9 cellular contexts compared by ENCODE assay signal in the genomic region with DNA sequence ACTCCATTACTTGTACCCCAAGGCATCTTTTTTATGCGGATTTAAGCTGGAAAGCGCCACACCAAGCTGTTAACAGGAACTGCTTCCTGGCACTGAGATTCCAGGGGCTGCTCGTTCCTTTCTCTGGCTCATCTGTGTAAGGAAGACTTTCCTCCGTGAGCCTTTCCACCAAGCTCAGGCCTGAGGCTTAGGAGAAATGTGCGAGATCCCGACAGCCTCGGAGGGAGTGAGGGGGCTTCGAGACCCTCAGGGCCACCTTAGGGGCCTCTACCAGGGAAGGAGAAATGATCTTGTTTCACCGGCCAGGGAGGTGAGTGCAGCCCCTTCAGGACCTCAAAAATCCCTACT. TPM values are rescaled to one million over a fixed set of nuclear protein-coding genes. Genes with fewer than 3 reads are reported as not detected.
DNase-seq lines count a peak whose midpoint lies in the region; ATAC-seq and TF ChIP-seq lines count a peak whose summit lies in the region.
"Had no signal": no experiment of that assay in that cellular context is flagged by ENCODE, and none has a peak within 500 bp of the region (broad histone marks: within the 10 kb centered on the region; RNA-seq: fewer than 3 reads in every experiment).

No MANE protein-coding gene starts in this region.

- intact Hi-C loops in A673 (cut with micrococcal nuclease; ENCODE audit: unreplicated experiment), result loop anchor here (5.0 kb wide), 3 partner anchors 115 to 310 kb away; no protein-coding TSS in a partner anchor

- TF ChIP-seq CTCF in A673 (conservative IDR thresholded peaks at IDR 0.05; ENCODE audit: low read depth, low read length), result 0 out of 2 replicates have a peak, but pooled peaks have one; percentile 5
- no peak for TF ChIP-seq CTCF in choroid plexus epithelial cell (conservative IDR thresholded peaks at IDR 0.05; ENCODE audit: low read depth, low read length)

- H3K36me3 ChIP-seq in A673 (ENCODE audit: insufficient read depth, low read length, poor library complexity, severe bottlenecking), result no peaks in the 10 kb centered on the region

- peaks cover 0 to 8% (median 6%) of the 10 kb centered on the region in 9 donors for H3K9me3 Mint-ChIP-seq in naive thymus-derived CD8-positive, alpha-beta T cell

- peak overlapping the region; percentile 55 for H3K4me3 ChIP-seq in A673 (ENCODE audit: low read depth, low read length, poor library complexity, severe bottlenecking)
- peak overlapping the region; percentile 65 for H3K4me3 ChIP-seq in choroid plexus epithelial cell (ENCODE audit: low read depth, low read length)

- peak; percentile 4 for ATAC-seq in HG02798 (IDR thresholded peaks at IDR 0.05; ENCODE audit: poor library complexity, unreplicated experiment)
- no peak for ATAC-seq in naive thymus-derived CD8-positive, alpha-beta T cell

- POLR2A ChIA-PET in A673 (lab: Charles Lee; ENCODE audit: low non-redundant PET), result no interaction called here
- POLR2A ChIA-PET in naive thymus-derived CD8-positive, alpha-beta T cell (lab: Charles Lee), result interaction anchor here (0.6 kb wide), 1 partner anchor 74 kb away, joined by 5 read pairs; no protein-coding TSS in a partner anchor

- H3K4me1 Mint-ChIP-seq in naive thymus-derived CD8-positive, alpha-beta T cell, result peaks cover 0 to 8% (median 3%) of the 10 kb centered on the region in 4 donors

- H3K4me3 Mint-ChIP-seq in naive thymus-derived CD8-positive, alpha-beta T cell, result peak overlapping the region in 7 of 10 donors; percentile 38 to 65 (median 43)

- CTCF ChIA-PET in A673 (lab: Charles Lee), result no interaction called here

- peaks cover 9% of the 10 kb centered on the region for H3K9me3 ChIP-seq in A673 (ENCODE audit: low read depth, low read length, poor library complexity, severe bottlenecking)

- H3K27ac Mint-ChIP-seq in naive thymus-derived CD8-positive, alpha-beta T cell, result peak overlapping the region in 1 of 10 donors; percentile 43

- peaks cover 0 to 9% (median 3%) of the 10 kb centered on the region in 3 donors for H3K36me3 Mint-ChIP-seq in naive thymus-derived CD8-positive, alpha-beta T cell

- no peak for DNase-seq in A673 (ENCODE audit: low spot score)
- no peak for DNase-seq in choroid plexus epithelial cell (ENCODE audit: low read depth)
- no peak for DNase-seq in naive thymus-derived CD8-positive, alpha-beta T cell
- no peak for DNase-seq in DMS153 treated with DMSO at 0.1 percent for 48 hours (lab: John Stamatoyannopoulos, UW; ENCODE audit: unreplicated experiment)
- no peak for DNase-seq in NOMO-1 treated with DMSO at 0.1 percent for 48 hours (lab: John Stamatoyannopoulos, UW; ENCODE audit: unreplicated experiment)
- DNase-seq in activated naive CD4-positive, alpha-beta T cell (lab: John Stamatoyannopoulos, UW), result no peak
- DNase-seq in activated CD8-positive, alpha-beta memory T cell treated with anti-CD3 and anti-CD28 coated beads for 24 hours, result no peak

- H3K4me1 ChIP-seq in A673 (ENCODE audit: insufficient read depth, low read length, poor library complexity, severe bottlenecking), result no peaks in the 10 kb centered on the region

- no peak overlapping the region for H3K27ac ChIP-seq in A673 (ENCODE audit: low read depth, low read length, poor library complexity, severe bottlenecking)

- H3K27me3 Mint-ChIP-seq in naive thymus-derived CD8-positive, alpha-beta T cell, result peaks cover 14 to 45% (median 30%) of the 10 kb centered on the region in 5 donors

- BruUV-seq in A673 (replicated peaks; lab: Mats Ljungman, UMichigan), result no TSS peak

- H3K27me3 ChIP-seq in A673 (replicated peaks; ENCODE audit: insufficient read depth, low read depth, low read length, poor library complexity), result no peaks in the 10 kb centered on the region

RNA-seq across cellular contexts. Expression of gene B3GNT7, which starts 17.1 kb away (rescaled TPM):
- total RNA-seq in A673 (2021), result 0.09 TPM in 1 of 2 replicates, not detected in the other
- total RNA-seq in naive thymus-derived CD8-positive, alpha-beta T cell, result under 1 TPM; 0.55 to 0.68 TPM
- under 1 TPM in 1 of 3 donors, not detected in 2; 0.06 TPM for polyA plus RNA-seq in naive thymus-derived CD8-positive, alpha-beta T cell
- total RNA-seq: NCI-H460 had no signal

RNA-seq across cellular contexts. Expression of gene NCL, which starts 51.7 kb away (rescaled TPM):
- total RNA-seq in A673 (2021), result 1,186 and 1,328 TPM in 2 replicates
- 100 to 1,000 TPM; 446 to 467 TPM for total RNA-seq in naive thymus-derived CD8-positive, alpha-beta T cell
- polyA plus RNA-seq in naive thymus-derived CD8-positive, alpha-beta T cell, result 100 to 1,000 TPM; 370 to 590 (median 468) TPM
